ENCODE assay signal across 8 cellular contexts in the genomic region with DNA sequence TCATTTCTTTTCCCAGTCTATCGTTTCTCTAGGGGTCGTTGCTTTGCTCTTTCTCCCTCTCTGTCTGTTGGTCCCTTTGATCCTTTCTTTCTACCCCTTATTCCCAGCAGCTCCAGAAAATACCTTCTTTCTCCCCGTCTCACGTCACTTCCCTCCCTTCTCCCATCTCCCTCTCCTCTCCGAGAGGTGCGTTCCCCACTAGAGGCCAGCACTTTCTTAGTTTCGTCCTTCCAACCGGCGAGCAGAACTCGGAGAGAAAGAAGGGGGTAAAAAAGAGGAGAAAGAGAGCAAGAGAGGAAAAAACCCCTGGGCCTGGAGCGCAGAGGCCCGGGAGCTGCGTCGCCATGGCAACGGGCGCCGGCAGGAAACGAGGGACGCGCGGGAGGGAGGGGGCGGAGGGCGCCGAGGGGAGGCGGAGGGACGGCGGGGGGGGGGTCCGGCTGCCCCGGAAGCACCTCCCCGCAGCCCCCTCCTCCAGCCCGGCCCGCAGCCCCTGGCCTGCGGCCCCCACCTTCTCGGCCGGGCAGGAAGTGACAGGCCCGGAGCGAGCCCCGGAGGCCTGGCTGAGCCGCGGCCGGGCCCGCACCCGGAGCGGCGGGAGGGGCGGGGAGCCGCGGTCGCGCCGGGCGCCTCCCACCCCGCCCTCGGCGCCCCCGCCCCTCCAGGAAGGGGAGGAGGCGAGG. TPM values are rescaled to one million over a fixed set of nuclear protein-coding genes. Genes with fewer than 3 reads are reported as not detected.
DNase-seq lines count a peak whose midpoint lies in the region; ATAC-seq and TF ChIP-seq lines count a peak whose summit lies in the region.
"Not testable (repeated sequence)": the region's sequence is repeated elsewhere in the genome, so short reads cannot be mapped to it uniquely, and the experiment has no call there.

A gene (plus strand): TSS at position 477 of the 683 bp plus-strand sequence. CDS start 3,169 bp downstream, outside the sequence.

- TF ChIP-seq CTCF in KMS-11 (conservative IDR thresholded peaks at IDR 0.05; ENCODE audit: low read depth, low read length) (0 out of 2 replicates have a peak, but pooled peaks have one; percentile 22), esophagus muscularis mucosa (IDR thresholded peaks at IDR 0.05) (peak in 2 of 3 experiments; percentile 27 to 53)

- H3K27ac ChIP-seq in KMS-11 = not testable (repeated sequence)
- H3K27ac ChIP-seq in esophagus muscularis mucosa (replicated peaks in 1 of 4) = peak within 1 kb of the TSS; percentile 91 to 94 (median 91)

- peaks cover 13% of the 10 kb centered on the region for H3K4me1 ChIP-seq in KMS-11 (ENCODE audit: low read depth, poor library complexity, severe bottlenecking)
- peaks cover 21 to 42% (median 35%) of the 10 kb centered on the region in 4 donors for H3K4me1 ChIP-seq in esophagus muscularis mucosa
- peaks cover 19% of the 10 kb centered on the region for H3K4me1 ChIP-seq in mucosa of stomach (ENCODE audit: control insufficient read depth, insufficient read depth, low read length)

- peak; percentile 87 for DNase-seq in DMS 273 (lab: John Stamatoyannopoulos, UW; ENCODE audit: unreplicated experiment)
- peak; percentile 72 for DNase-seq in RPMI7951 (ENCODE audit: low read depth)
- peak; percentile 52 to 75 for DNase-seq in activated T-helper 1 cell treated with anti-CD3 and anti-CD28 coated beads, Interleukin-2, amount 50 U/mL, for 16 hours (ENCODE audit: low read depth in 1 of 2, low spot score in 1 of 2)
- peak; percentile 93 for DNase-seq in esophagus muscularis mucosa (ENCODE audit: extremely low spot score)
- peak; percentile 52 to 64 for DNase-seq in stimulated activated CD8-positive, alpha-beta memory T cell treated with anti-CD3 and anti-CD28 coated beads, Interleukin-2, amount 100 ng/mL, for 48 hours (ENCODE audit: low read depth in 2 of 2)

- not testable (repeated sequence) for H3K27me3 ChIP-seq in KMS-11 (ENCODE audit: insufficient read depth, low read depth); esophagus muscularis mucosa; mucosa of stomach (ENCODE audit: control insufficient read depth, insufficient read depth, low read length)

- H3K79me2 ChIP-seq in KMS-11 (ENCODE audit: insufficient read depth, low read depth) = not testable (repeated sequence)

- not testable (repeated sequence) for H3K9ac ChIP-seq in KMS-11
- H3K9ac ChIP-seq in mucosa of stomach (ENCODE audit: low read length) = peak within 1 kb of the TSS; percentile 79

- H3K36me3 ChIP-seq in KMS-11 (ENCODE audit: insufficient read depth); mucosa of stomach (ENCODE audit: control insufficient read depth, insufficient read depth, low read length): not testable (repeated sequence)
- H3K36me3 ChIP-seq in esophagus muscularis mucosa = peaks cover 0 to 11% (median 8%) of the 10 kb centered on the region in 4 donors

- not testable (repeated sequence) for H3K9me3 ChIP-seq in esophagus muscularis mucosa; mucosa of stomach (ENCODE audit: control insufficient read depth, low read length)

- TF ChIP-seq POLR2A in esophagus muscularis mucosa (IDR thresholded peaks at IDR 0.05; ENCODE audit: low read depth) = not testable (repeated sequence)

- not testable (repeated sequence) for H3K4me3 ChIP-seq in KMS-11 (IDR thresholded peaks at IDR 0.05; ENCODE audit: insufficient read depth, low read depth, low read length)
- H3K4me3 ChIP-seq in esophagus muscularis mucosa = peak within 1 kb of the TSS; percentile 62 to 81 (median 79)
- H3K4me3 ChIP-seq in mucosa of stomach (ENCODE audit: low read length) = peak within 1 kb of the TSS; percentile 71

- not testable (repeated sequence) for H4K20me1 ChIP-seq in KMS-11 (ENCODE audit: insufficient read depth)

- TF ChIP-seq EP300 in esophagus muscularis mucosa (IDR thresholded peaks at IDR 0.05) = not testable (repeated sequence)

- peak within 1 kb of the TSS; percentile 97 for H3K4me2 ChIP-seq in KMS-11

- intact Hi-C loops in esophagus muscularis mucosa (cut with DNase I) = not testable (repeated sequence)

- H2AFZ ChIP-seq in KMS-11 (ENCODE audit: low read depth) = peak within 1 kb of the TSS; percentile 100

- peak; percentile 64 for ATAC-seq in GM21723 (IDR thresholded peaks at IDR 0.05; ENCODE audit: unreplicated experiment)

- WGBS in esophagus muscularis mucosa = 2% methylated on average over 19 of the region's 57 CpGs

RNA-seq across cellular contexts. Expression of the gene that starts here (rescaled TPM):
- 10.3 and 12.7 TPM in 2 replicates for total RNA-seq in RPMI7951 (2014; rRNA removed; shearing (Covaris generic))
- total RNA-seq in esophagus muscularis mucosa = 10 to 100 TPM; 33.2 to 51.6 (median 43.7) TPM
